Comparison of ENCODE assay signal across 8 cellular contexts in genomic region chr15:82047493-82048446, GRCh38.
DNase-seq lines count a peak whose midpoint lies in the region; ATAC-seq and TF ChIP-seq lines count a peak whose summit lies in the region.

No MANE protein-coding gene starts in this region.

- peak overlapping the region; percentile 53 for H3K4me3 ChIP-seq in AG09309 (ENCODE audit: control insufficient read depth, low read depth, low read length)
- H3K4me3 ChIP-seq in SU-DHL-6 (ENCODE audit: insufficient read depth, low read length, poor library complexity, severe bottlenecking) = no peak overlapping the region
- peak overlapping the region; percentile 59 for H3K4me3 ChIP-seq in fibroblast of pulmonary artery (replicated peaks; ENCODE audit: low read depth, low read length)
- peak overlapping the region; percentile 64 to 66 for H3K4me3 ChIP-seq in neutrophil (ENCODE audit: low read depth in 1 of 2, low read length in 1 of 2)

- ATAC-seq in GM21367 (IDR thresholded peaks at IDR 0.05; ENCODE audit: unreplicated experiment) = peak; percentile 2

- H3K9ac ChIP-seq in SU-DHL-6 (ENCODE audit: low read length) = peak overlapping the region; percentile 91; the same call in 1 of the 2 replicates

- H3K27ac ChIP-seq in SU-DHL-6 (ENCODE audit: low read depth, low read length) (no peak overlapping the region), neutrophil (no peak overlapping the region)

- H3F3A ChIP-seq in SU-DHL-6 (ENCODE audit: insufficient read depth) = no peaks in the 10 kb centered on the region

- TF ChIP-seq CTCF in AG09309 (IDR thresholded peaks at IDR 0.05; ENCODE audit: control insufficient read depth, insufficient read depth, low read depth, low read length, missing control alignments) (no peak), SU-DHL-6 (IDR thresholded peaks at IDR 0.05; ENCODE audit: insufficient read depth, low read length, poor library complexity, severe bottlenecking) (no peak), fibroblast of pulmonary artery (IDR thresholded peaks at IDR 0.05; ENCODE audit: low read length, missing control alignments) (no peak), neutrophil (IDR thresholded peaks at IDR 0.05) (no peak)

- H3K27me3 ChIP-seq in SU-DHL-6 (ENCODE audit: low read length) (no peaks in the 10 kb centered on the region), neutrophil (peaks cover 88% of the 10 kb centered on the region)

- H3K4me2 ChIP-seq in SU-DHL-6 (ENCODE audit: low read depth, low read length, poor library complexity, severe bottlenecking) = peak overlapping the region; percentile 30

- no peaks in the 10 kb centered on the region for H3K9me3 ChIP-seq in SU-DHL-6 (ENCODE audit: insufficient read depth, low read length)
- no peaks in the 10 kb centered on the region for H3K9me3 ChIP-seq in neutrophil

- no peaks in the 10 kb centered on the region for H3K79me2 ChIP-seq in SU-DHL-6 (ENCODE audit: insufficient read depth, low read length)

- no peak for DNase-seq in AG09309 (ENCODE audit: low read depth)
- DNase-seq in fibroblast of pulmonary artery (ENCODE audit: low read depth) = peak; percentile 46
- DNase-seq in NCI-H524 treated with DMSO at 0.1 percent for 48 hours (lab: John Stamatoyannopoulos, UW) = no peak
- DNase-seq in NCI-H2107 (lab: John Stamatoyannopoulos, UW) = no peak
- DNase-seq in NCI-H2029 (lab: John Stamatoyannopoulos, UW) = no peak

- H3K36me3 ChIP-seq in SU-DHL-6 (ENCODE audit: low read length) (no peaks in the 10 kb centered on the region), neutrophil (no peaks in the 10 kb centered on the region)

- no peaks in the 10 kb centered on the region for H3K9me2 ChIP-seq in SU-DHL-6 (replicated peaks; ENCODE audit: insufficient read depth, low read length)

- H3K4me1 ChIP-seq in neutrophil (ENCODE audit: control insufficient read depth in 1 of 2, insufficient read depth in 1 of 2, low read depth in 1 of 2, low read length in 1 of 2) = peaks cover 31% of the 10 kb centered on the region in 2 experiments

- H2AFZ ChIP-seq in SU-DHL-6 (ENCODE audit: low read depth, low read length, severe bottlenecking) = peak overlapping the region; percentile 52

- H4K20me1 ChIP-seq in SU-DHL-6 (ENCODE audit: low read depth, low read length) = no peaks in the 10 kb centered on the region
